31 cellular contexts compared by ENCODE assay signal in the genomic region with DNA sequence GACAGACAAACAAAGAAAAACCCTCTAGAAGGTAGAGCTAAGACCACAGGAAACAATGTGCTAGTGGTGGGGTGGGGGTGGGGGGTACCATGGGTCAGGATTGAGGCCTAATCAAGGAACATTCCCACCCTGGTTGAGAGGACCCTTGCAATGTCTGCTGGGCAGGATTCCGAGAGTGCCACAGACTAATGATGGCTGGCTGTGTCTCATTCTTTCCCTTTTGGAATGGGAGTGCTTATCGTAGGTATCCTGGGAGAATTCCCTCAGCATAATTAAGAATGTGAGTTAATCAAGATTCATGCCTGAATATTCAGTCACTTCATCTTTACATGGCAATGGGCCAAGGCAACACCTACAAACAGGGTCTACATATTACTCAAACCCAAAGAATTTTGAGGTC.
"Had no signal": no experiment of that assay in that cellular context is flagged by ENCODE, and none has a peak within 500 bp of the region (broad histone marks: within the 10 kb centered on the region; RNA-seq: fewer than 3 reads in every experiment).

No MANE protein-coding gene starts in this region.

- H3K9me3 Mint-ChIP-seq: activated CD4-positive, alpha-beta memory T cell treated with anti-CD3 and anti-CD28 coated beads, Interleukin-2, amount 10 ng/mL, durations not matched to agents 7 days and 5 days; activated CD4-positive, alpha-beta T cell treated with anti-CD3 and anti-CD28 coated beads, Interleukin-2, amount 10 ng/mL, durations not matched to agents 7 days and 5 days; activated naive CD4-positive, alpha-beta T cell treated with anti-CD3 and anti-CD28 coated beads for 36 hours; activated naive CD4-positive, alpha-beta T cell treated with anti-CD3 and anti-CD28 coated beads, Interleukin-2, amount 50 U/mL, for 24 hours; activated naive CD8-positive, alpha-beta T cell treated with anti-CD3 and anti-CD28 coated beads for 36 hours; activated naive CD8-positive, alpha-beta T cell treated with anti-CD3 and anti-CD28 coated beads, Interleukin-2, amount 50 U/mL, for 24 hours; activated T-cell treated with anti-CD3 and anti-CD28 coated beads, Interleukin-2, amount 50 U/mL, for 24 hours; activated T-cell treated with anti-CD3 and anti-CD28 coated beads, Interleukin-2, amount 50 U/mL, for 72 hours; brain; central memory CD8-positive, alpha-beta T cell; dendritic cell treated with granulocyte-macrophage colony-stimulating factor and Interleukin-4, amounts not matched to agents 40 ng/mL and 50 ng/mL, for 4 days had no signal

- H3K4me1 Mint-ChIP-seq: brain, endodermal cell, WTC11 had no signal

- H3K4me3 ChIP-seq: adrenal gland, coronary artery, dorsolateral prefrontal cortex had no signal

- FAIRE-seq: bronchial epithelial cell, frontal cortex had no signal

- H3K9me3 ChIP-seq: adrenal gland had no signal

- H3K4me3 Mint-ChIP-seq: activated CD4-positive, alpha-beta memory T cell treated with anti-CD3 and anti-CD28 coated beads, Interleukin-2, amount 10 ng/mL, durations not matched to agents 7 days and 5 days; activated CD4-positive, alpha-beta T cell treated with anti-CD3 and anti-CD28 coated beads, Interleukin-2, amount 10 ng/mL, durations not matched to agents 7 days and 5 days; activated naive CD4-positive, alpha-beta T cell treated with anti-CD3 and anti-CD28 coated beads for 36 hours; activated naive CD4-positive, alpha-beta T cell treated with anti-CD3 and anti-CD28 coated beads, Interleukin-2, amount 50 U/mL, for 24 hours; activated naive CD8-positive, alpha-beta T cell treated with anti-CD3 and anti-CD28 coated beads, Interleukin-2, amount 50 U/mL, for 24 hours; activated T-cell treated with anti-CD3 and anti-CD28 coated beads, Interleukin-2, amount 50 U/mL, for 24 hours; brain; central memory CD8-positive, alpha-beta T cell; dendritic cell treated with granulocyte-macrophage colony-stimulating factor and Interleukin-4, amounts not matched to agents 40 ng/mL and 50 ng/mL, for 4 days; endodermal cell; WTC11 had no signal

- H3K27ac ChIP-seq: adrenal gland, coronary artery, dorsolateral prefrontal cortex, VCaP had no signal

- H3K27me3 Mint-ChIP-seq: activated CD4-positive, alpha-beta memory T cell treated with anti-CD3 and anti-CD28 coated beads, Interleukin-2, amount 10 ng/mL, durations not matched to agents 7 days and 5 days; activated naive CD4-positive, alpha-beta T cell treated with anti-CD3 and anti-CD28 coated beads, Interleukin-2, amount 50 U/mL, for 24 hours; central memory CD8-positive, alpha-beta T cell had no signal

- H3K27me3 ChIP-seq: adrenal gland had no signal

- ATAC-seq: activated naive CD8-positive, alpha-beta T cell treated with anti-CD3 and anti-CD28 coated beads, Interleukin-2, amount 50 U/mL, for 24 hours; activated T-cell treated with anti-CD3 and anti-CD28 coated beads, Interleukin-2, amount 50 U/mL, for 72 hours; WTC11 had no signal

- DNase-seq: activated CD4-positive, alpha-beta memory T cell treated with anti-CD3 and anti-CD28 coated beads, Interleukin-2, amount 10 ng/mL, durations not matched to agents 7 days and 5 days; activated CD4-positive, alpha-beta T cell treated with anti-CD3 and anti-CD28 coated beads for 1 hour; activated CD4-positive, alpha-beta T cell treated with anti-CD3 and anti-CD28 coated beads for 4 hours; activated CD4-positive, alpha-beta T cell treated with anti-CD3 and anti-CD28 coated beads, Interleukin-2, amount 10 ng/mL, durations not matched to agents 7 days and 5 days; activated CD4-positive, alpha-beta T cell treated with anti-CD3 and anti-CD28 coated beads, Interleukin-2, amount 50 U/mL, for 4 hours; activated CD8-positive, alpha-beta memory T cell treated with anti-CD3 and anti-CD28 coated beads, Interleukin-2, amount 50 U/mL, for 48 hours; activated effector memory CD4-positive, alpha-beta T cell treated with anti-CD3 and anti-CD28 coated beads, Interleukin-2, amount 50 U/mL, for 16 hours; activated naive CD4-positive, alpha-beta T cell treated with anti-CD3 and anti-CD28 coated beads for 36 hours; activated naive CD8-positive, alpha-beta T cell treated with anti-CD3 and anti-CD28 coated beads for 36 hours; activated naive CD8-positive, alpha-beta T cell treated with anti-CD3 and anti-CD28 coated beads, Interleukin-2, amount 50 U/mL, for 24 hours; activated T-cell treated with anti-CD3 and anti-CD28 coated beads for 4 hours; activated T-cell treated with anti-CD3 and anti-CD28 coated beads, Interleukin-2, amount 50 U/mL, for 24 hours; activated T-cell treated with anti-CD3 and anti-CD28 coated beads, Interleukin-2, amount 50 U/mL, for 72 hours; adrenal gland; amygdala; aorta; dorsolateral prefrontal cortex; effector memory CD4-positive, alpha-beta T cell; endodermal cell; foreskin fibroblast; head of caudate nucleus; T-helper 2 cell had no signal

- H3K36me3 ChIP-seq: adrenal gland had no signal

- H3K27ac Mint-ChIP-seq: activated CD4-positive, alpha-beta memory T cell treated with anti-CD3 and anti-CD28 coated beads, Interleukin-2, amount 10 ng/mL, durations not matched to agents 7 days and 5 days; activated CD4-positive, alpha-beta T cell treated with anti-CD3 and anti-CD28 coated beads, Interleukin-2, amount 10 ng/mL, durations not matched to agents 7 days and 5 days; activated naive CD4-positive, alpha-beta T cell treated with anti-CD3 and anti-CD28 coated beads for 36 hours; activated naive CD4-positive, alpha-beta T cell treated with anti-CD3 and anti-CD28 coated beads, Interleukin-2, amount 50 U/mL, for 24 hours; activated naive CD8-positive, alpha-beta T cell treated with anti-CD3 and anti-CD28 coated beads for 36 hours; activated naive CD8-positive, alpha-beta T cell treated with anti-CD3 and anti-CD28 coated beads, Interleukin-2, amount 50 U/mL, for 24 hours; activated T-cell treated with anti-CD3 and anti-CD28 coated beads, Interleukin-2, amount 50 U/mL, for 24 hours; activated T-cell treated with anti-CD3 and anti-CD28 coated beads, Interleukin-2, amount 50 U/mL, for 72 hours; brain; dendritic cell treated with granulocyte-macrophage colony-stimulating factor and Interleukin-4, amounts not matched to agents 40 ng/mL and 50 ng/mL, for 4 days; endodermal cell; WTC11 had no signal

- H3K36me3 Mint-ChIP-seq: activated naive CD4-positive, alpha-beta T cell treated with anti-CD3 and anti-CD28 coated beads, Interleukin-2, amount 50 U/mL, for 24 hours; activated naive CD8-positive, alpha-beta T cell treated with anti-CD3 and anti-CD28 coated beads for 36 hours; brain; WTC11 had no signal
